In genomic region chr2:150063432-150063889, GRCh38 we compare ENCODE assay signal across 18 cellular contexts.
DNase-seq lines count a peak whose midpoint lies in the region; ATAC-seq and TF ChIP-seq lines count a peak whose summit lies in the region.
"Had no signal": no experiment of that assay in that cellular context is flagged by ENCODE, and none has a peak within 500 bp of the region (broad histone marks: within the 10 kb centered on the region; RNA-seq: fewer than 3 reads in every experiment).

No MANE protein-coding gene starts in this region.

- no peak for ATAC-seq in GM19452 (IDR thresholded peaks at IDR 0.05; ENCODE audit: unreplicated experiment)
- ATAC-seq: A549, upper lobe of right lung had no signal

- H2AFZ ChIP-seq in mammary epithelial cell (ENCODE audit: low read depth, low read length): peak overlapping the region; percentile 57

- no peaks in the 10 kb centered on the region for H3K79me2 ChIP-seq in mammary epithelial cell (ENCODE audit: insufficient read depth, low read length)

- dilution Hi-C loops in mammary epithelial cell (cut with HindIII; ENCODE audit: low sequenced_read_pairs): no loop called here

- no peak for TF ChIP-seq CTCF in mammary epithelial cell (conservative IDR thresholded peaks at IDR 0.05 in 1 of 2, IDR thresholded peaks at IDR 0.05 in 1 of 2; ENCODE audit: extremely low read depth in 1 of 2, insufficient read depth in 1 of 2, low read depth in 1 of 2, low read length in 2 of 2)

- H3K4me1 ChIP-seq in mammary epithelial cell (ENCODE audit: insufficient read depth, low read length): peaks cover 23% of the 10 kb centered on the region
- H3K4me1 ChIP-seq: A549, prostate gland, upper lobe of right lung had no signal

- peak overlapping the region; percentile 23 for H3K27ac ChIP-seq in mammary epithelial cell (ENCODE audit: insufficient read depth, low read depth, low read length)
- H3K27ac ChIP-seq: A549, prostate gland, upper lobe of right lung had no signal

- no peaks in the 10 kb centered on the region for H3K36me3 ChIP-seq in mammary epithelial cell (ENCODE audit: insufficient read depth, low read length)
- H3K36me3 ChIP-seq: prostate gland, upper lobe of right lung had no signal

- intact Hi-C loops in mammary epithelial cell (cut with micrococcal nuclease): loop anchor here (1.0 to 5.0 kb wide), 2 partner anchors 69 to 404 kb away; no protein-coding TSS in a partner anchor

- in situ Hi-C loops in mammary epithelial cell (cut with MboI; ENCODE audit: low sequenced_read_pairs in 2 of 2): no loop called here

- no peaks in the 10 kb centered on the region for H3K27me3 ChIP-seq in mammary epithelial cell (ENCODE audit: insufficient read depth, low read length)
- H3K27me3 ChIP-seq: upper lobe of right lung had no signal

- CTCF ChIA-PET in mammary epithelial cell (lab: Charles Lee; ENCODE audit: low non-redundant PET): no interaction called here

- BruUV-seq in mammary epithelial cell (replicated peaks; lab: Mats Ljungman, UMichigan): no TSS peak

- no peaks in the 10 kb centered on the region for H3K9me3 ChIP-seq in mammary epithelial cell (replicated peaks; ENCODE audit: insufficient read depth, low read length)
- H3K9me3 ChIP-seq: A549, prostate gland, upper lobe of right lung had no signal

- H4K20me1 ChIP-seq in mammary epithelial cell (ENCODE audit: insufficient read depth, low read length): no peaks in the 10 kb centered on the region

- 7% methylated on average over 2 of the region's 2 CpGs for WGBS in mammary epithelial cell (ENCODE audit: low coverage, missing lambda C conversion rate)

- no peak overlapping the region for H3K4me2 ChIP-seq in mammary epithelial cell (ENCODE audit: insufficient read depth, low read depth, low read length)
- H3K4me2 ChIP-seq: A549 had no signal

- H3K9ac ChIP-seq in mammary epithelial cell (ENCODE audit: insufficient read depth, low read length): no peak overlapping the region

- DNase-seq in AG08395 (ENCODE audit: low spot score) (peak; percentile 84), LHCN-M2 (ENCODE audit: low read depth) (peak; percentile 93), mammary epithelial cell (peak; percentile 90), hepatic stellate cell (ENCODE audit: low spot score) (peak; percentile 24), SK-N-DZ (ENCODE audit: low spot score) (no peak), H4 (ENCODE audit: low spot score) (no peak), activated gamma-delta T cell (lab: John Stamatoyannopoulos, UW) (no peak)
- DNase-seq: activated T-cell treated with anti-CD3 and anti-CD28 coated beads for 4 hours; amniotic stem cell; effector CD4-positive, alpha-beta T cell; GOT3; NCI-H1417; NCI-H82; stimulated activated CD4-positive, alpha-beta T cell treated with anti-CD3 and anti-CD28 coated beads, Interleukin-2, amount 100 ng/mL, for 24 hours; upper lobe of right lung had no signal

- H3K4me3 ChIP-seq in mammary epithelial cell (replicated peaks in 1 of 3; ENCODE audit: insufficient read depth in 1 of 3, low read depth in 2 of 3, low read length in 3 of 3): no peak overlapping the region
- H3K4me3 ChIP-seq: A549, prostate gland, upper lobe of right lung had no signal

Comparison
In these comparisons a context has a peak if more than half of its experiments do, and no peak if none do; other contexts are left out.
1. DNase-seq: peak in AG08395 (single experiment), LHCN-M2 (single experiment), mammary epithelial cell (single experiment) and hepatic stellate cell (single experiment); none in SK-N-DZ (single experiment), H4 (single experiment) and activated gamma-delta T cell (single experiment).